13 cellular contexts compared by ENCODE assay signal in the genomic region with DNA sequence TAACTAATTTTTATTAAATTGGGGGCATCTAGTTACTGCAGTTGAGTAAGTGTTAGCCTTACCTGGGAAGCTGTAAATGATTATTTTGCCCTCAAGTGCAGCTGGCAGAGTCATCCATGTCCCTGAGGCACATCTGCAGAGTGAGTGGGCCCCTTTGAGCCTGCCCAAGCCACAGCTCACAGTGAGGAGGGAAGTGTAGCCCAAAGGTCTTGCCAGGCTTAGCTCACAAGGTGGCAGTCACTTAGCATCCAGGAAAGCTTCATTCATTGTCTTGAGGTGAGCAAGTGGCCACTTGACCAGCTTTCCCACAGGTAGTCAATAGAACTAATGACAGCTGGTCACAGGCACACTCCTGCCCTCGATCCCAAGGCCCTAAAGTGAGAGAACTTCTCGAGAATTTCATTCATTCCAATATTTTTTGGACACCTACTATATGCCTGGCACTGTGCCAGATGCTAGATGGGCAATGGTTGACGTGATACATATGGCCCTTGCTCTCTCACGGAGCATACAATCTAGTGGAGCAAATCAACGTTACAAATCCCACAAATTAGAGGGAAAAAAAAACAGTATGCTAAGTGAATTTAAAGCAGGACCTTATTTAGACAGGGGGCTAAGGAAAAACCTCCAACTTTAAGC. TPM values are rescaled to one million over a fixed set of nuclear protein-coding genes. Genes with fewer than 3 reads are reported as not detected.
DNase-seq lines count a peak whose midpoint lies in the region; ATAC-seq and TF ChIP-seq lines count a peak whose summit lies in the region.
"Had no signal": no experiment of that assay in that cellular context is flagged by ENCODE, and none has a peak within 500 bp of the region (broad histone marks: within the 10 kb centered on the region; RNA-seq: fewer than 3 reads in every experiment).

No MANE protein-coding gene starts in this region.

- no peak overlapping the region for H3K27ac Mint-ChIP-seq in endothelial cell (ENCODE audit: unreplicated experiment)

- peak overlapping the region in 3 of 4 donors; percentile 1 to 40 (median 39) for H3K27ac ChIP-seq in esophagus squamous epithelium
- peak overlapping the region; percentile 7 for H3K27ac ChIP-seq in stomach smooth muscle (ENCODE audit: low read length)
- H3K27ac ChIP-seq: KMS-11, pancreas had no signal

- no peak overlapping the region for H3K4me3 ChIP-seq in esophagus squamous epithelium
- no peak overlapping the region for H3K4me3 ChIP-seq in stomach smooth muscle (ENCODE audit: low read length in 2 of 2)
- H3K4me3 ChIP-seq: pancreas had no signal

- H3K27me3 Mint-ChIP-seq in endothelial cell (ENCODE audit: unreplicated experiment) = peaks cover 3% of the 10 kb centered on the region

- H3K27me3 ChIP-seq in esophagus squamous epithelium (no peaks in the 10 kb centered on the region), stomach smooth muscle (ENCODE audit: control insufficient read depth in 1 of 2, insufficient read depth in 2 of 2, low read length in 2 of 2) (no peaks in the 10 kb centered on the region)
- H3K27me3 ChIP-seq: pancreas had no signal

- ATAC-seq in GM18511 (IDR thresholded peaks at IDR 0.05; ENCODE audit: unreplicated experiment) (no peak), HG03460 (IDR thresholded peaks at IDR 0.05; ENCODE audit: unreplicated experiment) (no peak)

- TF ChIP-seq CTCF in esophagus squamous epithelium (IDR thresholded peaks at IDR 0.05) (no peak), endothelial cell (IDR thresholded peaks at IDR 0.05; ENCODE audit: unreplicated experiment) (no peak)

- 45% methylated on average over 3 to 5 of the region's 5 CpGs for WGBS in esophagus squamous epithelium, 2 donors

- no peaks in the 10 kb centered on the region for H3K9me3 Mint-ChIP-seq in endothelial cell (ENCODE audit: unreplicated experiment)

- no peak for TF ChIP-seq POLR2A in esophagus squamous epithelium (IDR thresholded peaks at IDR 0.05)

- no peaks in the 10 kb centered on the region for H3K36me3 Mint-ChIP-seq in endothelial cell (ENCODE audit: low read depth, unreplicated experiment)

- H3K4me1 Mint-ChIP-seq in endothelial cell (ENCODE audit: unreplicated experiment) = peaks cover 12% of the 10 kb centered on the region

- no peaks in the 10 kb centered on the region for H3K9me3 ChIP-seq in esophagus squamous epithelium
- H3K9me3 ChIP-seq in stomach smooth muscle (ENCODE audit: control insufficient read depth in 2 of 2, low read length in 2 of 2) = no peaks in the 10 kb centered on the region
- H3K9me3 ChIP-seq: pancreas had no signal

- no peak overlapping the region for H3K4me3 Mint-ChIP-seq in endothelial cell (ENCODE audit: unreplicated experiment)

- H3K36me3 ChIP-seq in esophagus squamous epithelium (no peaks in the 10 kb centered on the region), stomach smooth muscle (ENCODE audit: control insufficient read depth in 2 of 2, insufficient read depth in 2 of 2, low read length in 2 of 2) (no peaks in the 10 kb centered on the region)
- H3K36me3 ChIP-seq: pancreas had no signal

- no peak overlapping the region for H3K9ac ChIP-seq in stomach smooth muscle (ENCODE audit: low read length in 2 of 2)
- H3K9ac ChIP-seq: KMS-11 had no signal

- H3K4me1 ChIP-seq in esophagus squamous epithelium (peaks cover 0 to 52% (median 17%) of the 10 kb centered on the region in 3 donors), stomach smooth muscle (ENCODE audit: control insufficient read depth, insufficient read depth, low read length) (peaks cover 36% of the 10 kb centered on the region)

- intact Hi-C loops in esophagus squamous epithelium (cut with DNase I) = loop anchor here (10.0 kb wide), 1 partner anchor 49 kb away; no protein-coding TSS in a partner anchor

- DNase-seq in SHP77 (lab: John Stamatoyannopoulos, UW) (peak; percentile 6 to 16), SHP77 treated with DMSO at 0.1 percent for 48 hours (lab: John Stamatoyannopoulos, UW) (no peak), NCI-H69 (lab: John Stamatoyannopoulos, UW) (peak; percentile 80), esophagus squamous epithelium (lab: John Stamatoyannopoulos, UW) (no peak), endothelial cell (ENCODE audit: low spot score) (no peak)
- DNase-seq: activated naive CD4-positive, alpha-beta T cell treated with Interleukin-2 at 50 U/mL for 16 hours; hypothalamus; NCI-H2081; pancreas had no signal

RNA-seq across cellular contexts. Expression of gene SCHIP1, which starts 14.3 kb away (rescaled TPM):
- 1 to 10 TPM in 2 of 4 donors, under 1 TPM in 2; 0.30 to 5.5 (median 0.83) TPM for total RNA-seq in esophagus squamous epithelium
- total RNA-seq in endothelial cell (ENCODE audit: unreplicated experiment) = 102 TPM

Comparison
In these comparisons a context has a peak if more than half of its experiments do, and no peak if none do; other contexts are left out.
1. DNase-seq: peak in SHP77 (2 of 2) and NCI-H69 (single experiment); none in SHP77 treated with DMSO at 0.1 percent for 48 hours (single experiment), esophagus squamous epithelium (single experiment) and endothelial cell (single experiment).
2. RNA of gene SCHIP1, which starts 14.3 kb away (total RNA-seq): 102 TPM in endothelial cell (single experiment); 0.30 to 5.5 TPM in esophagus squamous epithelium; every median in the first group is over 10 times any median in the second.